ENCODE assay signal across 1 cellular context in the genomic region with DNA sequence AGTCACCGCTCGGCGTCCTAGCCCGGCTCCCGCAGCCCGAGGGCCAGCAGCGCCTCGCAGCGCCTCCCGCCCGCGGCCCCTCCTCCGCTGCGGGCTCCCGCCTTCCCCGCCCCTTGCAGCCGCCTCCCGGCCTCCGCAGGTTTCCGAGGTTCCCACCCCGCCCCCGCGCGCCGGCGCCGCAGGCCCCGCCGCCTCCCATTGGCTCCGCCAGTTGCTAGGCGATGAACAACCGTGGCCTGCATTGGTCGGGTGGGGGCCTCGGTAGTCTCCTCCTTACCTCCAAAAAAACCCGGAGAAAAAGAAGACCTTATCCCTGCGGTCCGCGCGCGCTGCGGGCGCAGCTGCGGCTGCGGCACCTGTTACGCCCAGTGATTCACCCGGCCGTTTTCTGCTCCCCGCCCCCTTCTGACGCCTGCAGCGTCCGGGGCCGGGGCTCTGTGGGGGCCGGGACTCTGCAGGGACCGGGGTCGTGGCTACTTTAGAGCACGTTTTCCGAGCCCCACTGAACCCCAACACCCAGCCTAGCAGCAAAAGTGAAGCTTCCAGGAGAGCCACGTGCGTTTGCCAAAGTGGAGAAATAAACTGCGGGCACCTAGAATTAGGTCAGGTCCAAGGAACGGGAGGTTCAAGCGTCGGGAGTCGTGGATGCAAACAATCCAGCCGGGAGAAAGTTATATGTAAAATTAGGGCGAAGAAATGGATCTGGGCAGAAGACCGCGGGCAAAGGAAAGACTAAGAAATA.
TF ChIP-seq lines count a peak whose summit lies in the region.

Gene SSX2IP, minus strand, starts transcription at position 65 of the 742 bp plus-strand sequence. CDS start 19,242 bp downstream, outside the sequence.

TF ChIP-seq in GM12878, 131 proteins besides CTCF, POLR2A, EP300 and RAD21 (continued from another document):
- TF ChIP-seq ZBTB40 (IDR thresholded peaks at IDR 0.05; ENCODE audit: borderline replicate concordance) (peak; percentile 9; the same call in 1 of the 2 replicates), SMAD5 (IDR thresholded peaks at IDR 0.05; ENCODE audit: low read depth) (no peak), IRF5 (IDR thresholded peaks at IDR 0.05; ENCODE audit: borderline replicate concordance) (peak; percentile 53; the same call in 1 of the 2 replicates), TARDBP (IDR thresholded peaks at IDR 0.05; ENCODE audit: borderline replicate concordance) (0 out of 2 replicates have a peak, but pooled peaks have one; percentile 10), BMI1 (IDR thresholded peaks at IDR 0.05; ENCODE audit: borderline replicate concordance) (peak; percentile 84), IKZF2 (IDR thresholded peaks at IDR 0.05) (peak; percentile 63 to 75), TBL1XR1 (IDR thresholded peaks at IDR 0.05; ENCODE audit: low read depth, low read length) (no peak), ZSCAN29 (IDR thresholded peaks at IDR 0.05) (peak; percentile 89; the same call in 1 of the 2 replicates), MEF2A (IDR thresholded peaks at IDR 0.05; ENCODE audit: insufficient read depth, low read depth, low read length) (0 out of 2 replicates have a peak, but pooled peaks have one; percentile 2), CHD4 (IDR thresholded peaks at IDR 0.05) (no peak), TAF1 (IDR thresholded peaks at IDR 0.05; ENCODE audit: borderline replicate concordance, low read depth, low read length) (peak; percentile 20; the same call in 1 of the 2 replicates), TCF3 (IDR thresholded peaks at IDR 0.05; ENCODE audit: borderline replicate concordance, insufficient read depth, low read depth, low read length) (peak; percentile 43; the same call in 1 of the 2 replicates), ZNF687 (IDR thresholded peaks at IDR 0.05) (0 out of 2 replicates have a peak, but pooled peaks have one; percentile 33), ZNF384 (IDR thresholded peaks at IDR 0.05; ENCODE audit: borderline replicate concordance, low read depth, low read length) (peak; percentile 56; the same call in 1 of the 2 replicates), NBN (IDR thresholded peaks at IDR 0.05) (peak; percentile 42; the same call in 1 of the 2 replicates), SUPT20H (IDR thresholded peaks at IDR 0.05; ENCODE audit: borderline replicate concordance, control insufficient read depth, low read depth, low read length) (no peak), NKRF (conservative IDR thresholded peaks at IDR 0.05) (peak; percentile 26; the same call in 1 of the 2 replicates)
- TF ChIP-seq, protein P1, sequence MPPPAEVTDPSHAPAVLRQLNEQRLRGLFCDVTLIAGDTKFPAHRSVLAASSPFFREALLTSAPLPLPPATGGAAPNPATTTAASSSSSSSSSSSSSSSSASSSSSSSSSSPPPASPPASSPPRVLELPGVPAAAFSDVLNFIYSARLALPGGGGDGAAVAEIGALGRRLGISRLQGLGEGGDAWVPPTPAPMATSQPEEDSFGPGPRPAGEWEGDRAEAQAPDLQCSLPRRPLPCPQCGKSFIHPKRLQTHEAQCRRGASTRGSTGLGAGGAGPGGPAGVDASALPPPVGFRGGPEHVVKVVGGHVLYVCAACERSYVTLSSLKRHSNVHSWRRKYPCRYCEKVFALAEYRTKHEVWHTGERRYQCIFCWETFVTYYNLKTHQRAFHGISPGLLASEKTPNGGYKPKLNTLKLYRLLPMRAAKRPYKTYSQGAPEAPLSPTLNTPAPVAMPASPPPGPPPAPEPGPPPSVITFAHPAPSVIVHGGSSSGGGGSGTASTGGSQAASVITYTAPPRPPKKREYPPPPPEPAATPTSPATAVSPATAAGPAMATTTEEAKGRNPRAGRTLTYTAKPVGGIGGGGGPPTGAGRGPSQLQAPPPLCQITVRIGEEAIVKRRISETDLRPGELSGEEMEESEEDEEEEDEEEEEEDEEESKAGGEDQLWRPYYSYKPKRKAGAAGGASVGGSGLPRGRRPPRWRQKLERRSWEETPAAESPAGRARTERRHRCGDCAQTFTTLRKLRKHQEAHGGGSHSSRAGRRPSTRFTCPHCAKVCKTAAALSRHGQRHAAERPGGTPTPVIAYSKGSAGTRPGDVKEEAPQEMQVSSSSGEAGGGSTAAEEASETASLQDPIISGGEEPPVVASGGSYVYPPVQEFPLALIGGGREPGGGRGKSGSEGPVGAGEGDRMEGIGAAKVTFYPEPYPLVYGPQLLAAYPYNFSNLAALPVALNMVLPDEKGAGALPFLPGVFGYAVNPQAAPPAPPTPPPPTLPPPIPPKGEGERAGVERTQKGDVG (CRISPR knock-in tag; IDR thresholded peaks at IDR 0.05), result no peak
- TF ChIP-seq, protein P2, sequence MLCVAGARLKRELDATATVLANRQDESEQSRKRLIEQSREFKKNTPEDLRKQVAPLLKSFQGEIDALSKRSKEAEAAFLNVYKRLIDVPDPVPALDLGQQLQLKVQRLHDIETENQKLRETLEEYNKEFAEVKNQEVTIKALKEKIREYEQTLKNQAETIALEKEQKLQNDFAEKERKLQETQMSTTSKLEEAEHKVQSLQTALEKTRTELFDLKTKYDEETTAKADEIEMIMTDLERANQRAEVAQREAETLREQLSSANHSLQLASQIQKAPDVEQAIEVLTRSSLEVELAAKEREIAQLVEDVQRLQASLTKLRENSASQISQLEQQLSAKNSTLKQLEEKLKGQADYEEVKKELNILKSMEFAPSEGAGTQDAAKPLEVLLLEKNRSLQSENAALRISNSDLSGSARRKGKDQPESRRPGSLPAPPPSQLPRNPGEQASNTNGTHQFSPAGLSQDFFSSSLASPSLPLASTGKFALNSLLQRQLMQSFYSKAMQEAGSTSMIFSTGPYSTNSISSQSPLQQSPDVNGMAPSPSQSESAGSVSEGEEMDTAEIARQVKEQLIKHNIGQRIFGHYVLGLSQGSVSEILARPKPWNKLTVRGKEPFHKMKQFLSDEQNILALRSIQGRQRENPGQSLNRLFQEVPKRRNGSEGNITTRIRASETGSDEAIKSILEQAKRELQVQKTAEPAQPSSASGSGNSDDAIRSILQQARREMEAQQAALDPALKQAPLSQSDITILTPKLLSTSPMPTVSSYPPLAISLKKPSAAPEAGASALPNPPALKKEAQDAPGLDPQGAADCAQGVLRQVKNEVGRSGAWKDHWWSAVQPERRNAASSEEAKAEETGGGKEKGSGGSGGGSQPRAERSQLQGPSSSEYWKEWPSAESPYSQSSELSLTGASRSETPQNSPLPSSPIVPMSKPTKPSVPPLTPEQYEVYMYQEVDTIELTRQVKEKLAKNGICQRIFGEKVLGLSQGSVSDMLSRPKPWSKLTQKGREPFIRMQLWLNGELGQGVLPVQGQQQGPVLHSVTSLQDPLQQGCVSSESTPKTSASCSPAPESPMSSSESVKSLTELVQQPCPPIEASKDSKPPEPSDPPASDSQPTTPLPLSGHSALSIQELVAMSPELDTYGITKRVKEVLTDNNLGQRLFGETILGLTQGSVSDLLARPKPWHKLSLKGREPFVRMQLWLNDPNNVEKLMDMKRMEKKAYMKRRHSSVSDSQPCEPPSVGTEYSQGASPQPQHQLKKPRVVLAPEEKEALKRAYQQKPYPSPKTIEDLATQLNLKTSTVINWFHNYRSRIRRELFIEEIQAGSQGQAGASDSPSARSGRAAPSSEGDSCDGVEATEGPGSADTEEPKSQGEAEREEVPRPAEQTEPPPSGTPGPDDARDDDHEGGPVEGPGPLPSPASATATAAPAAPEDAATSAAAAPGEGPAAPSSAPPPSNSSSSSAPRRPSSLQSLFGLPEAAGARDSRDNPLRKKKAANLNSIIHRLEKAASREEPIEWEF (IDR thresholded peaks at IDR 0.05; ENCODE audit: insufficient replicate concordance, low read depth, low read length), result no peak
TF ChIP-seq in GM12878: peak in this region for 35.
